In the genomic region with DNA sequence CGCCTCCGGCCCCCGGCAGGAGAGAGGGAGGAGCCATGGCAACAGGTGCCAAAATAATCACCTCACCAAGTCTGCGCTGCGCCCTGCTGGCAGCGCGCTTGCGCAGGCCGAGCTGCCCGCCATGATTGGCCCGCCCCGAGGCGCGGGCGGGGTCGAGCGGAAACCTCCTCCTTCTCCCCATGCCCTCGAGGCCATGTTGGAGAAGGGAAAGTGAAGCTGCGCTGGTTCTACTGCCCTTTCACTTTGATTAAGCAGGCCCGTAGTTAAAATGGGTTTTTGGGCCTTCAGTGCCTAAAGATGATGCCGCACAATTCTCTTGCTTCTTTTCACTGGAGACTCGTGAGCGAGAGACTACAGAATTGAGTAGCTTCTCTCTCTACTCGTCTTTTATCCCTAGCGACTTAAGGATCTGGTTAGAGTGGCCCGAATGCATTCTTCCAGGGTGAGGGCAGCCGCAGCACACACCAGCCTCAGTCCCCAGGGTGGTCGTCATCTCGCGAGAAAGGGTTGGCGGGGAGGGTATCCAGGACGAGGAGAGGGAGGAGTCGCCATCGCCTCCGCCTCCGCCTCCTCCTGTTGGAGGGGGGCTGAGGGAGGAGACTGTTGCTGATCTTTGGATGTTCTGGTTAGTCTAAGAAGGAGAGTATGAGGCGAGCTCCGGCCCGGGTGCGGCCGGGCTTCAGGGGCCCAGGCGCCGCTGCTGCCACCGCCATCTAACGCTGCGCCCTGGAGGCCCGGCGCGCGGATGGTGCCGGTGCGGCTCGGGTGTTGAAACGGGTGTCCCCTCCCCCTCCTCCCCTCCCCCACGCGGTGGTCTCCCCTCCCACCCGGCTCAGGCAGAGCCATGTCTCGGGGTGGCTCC, we compare ENCODE assay signal across 8 cellular contexts. TPM values are rescaled to one million over a fixed set of nuclear protein-coding genes. Genes with fewer than 3 reads are reported as not detected.
DNase-seq lines count a peak whose midpoint lies in the region; ATAC-seq, FAIRE-seq and TF ChIP-seq lines count a peak whose summit lies in the region.

A gene with protein sequence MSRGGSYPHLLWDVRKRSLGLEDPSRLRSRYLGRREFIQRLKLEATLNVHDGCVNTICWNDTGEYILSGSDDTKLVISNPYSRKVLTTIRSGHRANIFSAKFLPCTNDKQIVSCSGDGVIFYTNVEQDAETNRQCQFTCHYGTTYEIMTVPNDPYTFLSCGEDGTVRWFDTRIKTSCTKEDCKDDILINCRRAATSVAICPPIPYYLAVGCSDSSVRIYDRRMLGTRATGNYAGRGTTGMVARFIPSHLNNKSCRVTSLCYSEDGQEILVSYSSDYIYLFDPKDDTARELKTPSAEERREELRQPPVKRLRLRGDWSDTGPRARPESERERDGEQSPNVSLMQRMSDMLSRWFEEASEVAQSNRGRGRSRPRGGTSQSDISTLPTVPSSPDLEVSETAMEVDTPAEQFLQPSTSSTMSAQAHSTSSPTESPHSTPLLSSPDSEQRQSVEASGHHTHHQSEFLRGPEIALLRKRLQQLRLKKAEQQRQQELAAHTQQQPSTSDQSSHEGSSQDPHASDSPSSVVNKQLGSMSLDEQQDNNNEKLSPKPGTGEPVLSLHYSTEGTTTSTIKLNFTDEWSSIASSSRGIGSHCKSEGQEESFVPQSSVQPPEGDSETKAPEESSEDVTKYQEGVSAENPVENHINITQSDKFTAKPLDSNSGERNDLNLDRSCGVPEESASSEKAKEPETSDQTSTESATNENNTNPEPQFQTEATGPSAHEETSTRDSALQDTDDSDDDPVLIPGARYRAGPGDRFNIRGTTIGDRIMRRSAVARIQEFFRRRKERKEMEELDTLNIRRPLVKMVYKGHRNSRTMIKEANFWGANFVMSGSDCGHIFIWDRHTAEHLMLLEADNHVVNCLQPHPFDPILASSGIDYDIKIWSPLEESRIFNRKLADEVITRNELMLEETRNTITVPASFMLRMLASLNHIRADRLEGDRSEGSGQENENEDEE (plus strand): TSS at position 616 of the 862 bp plus-strand sequence. CDS start 229 bp downstream, at position 845.

- H2BK5ac ChIP-seq in H1 (ENCODE audit: low read depth, low read length), result peak within 1 kb of the TSS; percentile 98

- H3K27me3 Mint-ChIP-seq in memory B cell, result no peaks in the 10 kb centered on the region

- FAIRE-seq in HTR-8/SVneo (lab: Jason Lieb, UNC), result peak; percentile 97
- FAIRE-seq in H1 (lab: Jason Lieb, UNC), result peak; percentile 78

- H3K27me3 ChIP-seq in H1 (replicated peaks in 1 of 4; ENCODE audit: control insufficient read depth in 3 of 4, extremely low read depth in 1 of 4, insufficient read depth in 3 of 4, low read length in 3 of 4), result no peaks in the 10 kb centered on the region

- peak within 1 kb of the TSS; percentile 78 for H3K4ac ChIP-seq in H1 (replicated peaks; ENCODE audit: insufficient read length, low read depth, low read length)

- peaks cover 0 to 4% (median 0%) of the 10 kb centered on the region in 4 experiments; a peak in 2 of 7 replicates for H3K4me1 ChIP-seq in H1 (replicated peaks in 1 of 4; ENCODE audit: control insufficient read depth in 3 of 4, insufficient read depth in 4 of 4, low read length in 3 of 4)

- H4K20me1 ChIP-seq in H1 (replicated peaks in 1 of 2; ENCODE audit: control insufficient read depth in 1 of 2, insufficient read depth in 2 of 2, low read length in 2 of 2), result no peaks in the 10 kb centered on the region

- no peaks in the 10 kb centered on the region for H3K9me3 Mint-ChIP-seq in memory B cell

- H2AFZ ChIP-seq in H1 (ENCODE audit: low read length), result peak within 1 kb of the TSS; percentile 90

- no peak for TF ChIP-seq RAD21 in H1 (IDR thresholded peaks at IDR 0.05 in 1 of 2, conservative IDR thresholded peaks at IDR 0.05 in 1 of 2; ENCODE audit: low read depth in 2 of 2, low read length in 2 of 2)

- no peaks in the 10 kb centered on the region for H3K79me1 ChIP-seq in H1 (ENCODE audit: low read depth, low read length)

- peak within 1 kb of the TSS; percentile 90 to 95 (median 92) for H3K4me3 ChIP-seq in H1 (ENCODE audit: extremely low read depth in 1 of 4, insufficient read depth in 2 of 4, low read depth in 3 of 4, low read length in 4 of 4)

- H3K27ac ChIP-seq in H1 (ENCODE audit: low read depth, low read length), result peak within 1 kb of the TSS; percentile 93

- H3K56ac ChIP-seq in H1 (replicated peaks; ENCODE audit: insufficient read length, low read depth, low read length), result peak within 1 kb of the TSS; percentile 74

- H2BK120ac ChIP-seq in H1 (replicated peaks; ENCODE audit: low read depth, low read length), result peak within 1 kb of the TSS; percentile 61

- no peak within 1 kb of the TSS for H3K23ac ChIP-seq in H1 (ENCODE audit: insufficient read length)

- peak within 1 kb of the TSS; percentile 94 for H3K27ac Mint-ChIP-seq in memory B cell

- peak within 1 kb of the TSS; percentile 99 for H2BK12ac ChIP-seq in H1 (ENCODE audit: low read depth, low read length)

- no peaks in the 10 kb centered on the region for H3K9me3 ChIP-seq in H1 (ENCODE audit: insufficient read depth in 2 of 2, low read depth in 1 of 2, low read length in 1 of 2)

- 1% methylated on average over 43 of the region's 58 CpGs; no CpG with 5 or more reads in 1 of the 2 experiments for WGBS in H1 (ENCODE audit: extremely low coverage in 1 of 2, insufficient coverage in 1 of 2, insufficient read length in 1 of 2, insufficient replicate concordance in 2 of 2, low coverage in 1 of 2, low lambda C conversion rate in 2 of 2, missing lambda C conversion rate in 1 of 2), 2 experiments

- H3K18ac ChIP-seq in H1 (ENCODE audit: extremely low read depth, low read length), result peak within 1 kb of the TSS; percentile 92

- H2BK15ac ChIP-seq in H1 (ENCODE audit: low read length), result peak within 1 kb of the TSS; percentile 89; the same call in 1 of the 2 replicates

- peak within 1 kb of the TSS; percentile 55; the same call in 1 of the 2 replicates for H2AK5ac ChIP-seq in H1 (ENCODE audit: low read depth, low read length)

- peaks cover 0 to 53% of the 10 kb centered on the region in 2 experiments; a peak in 3 of 4 replicates for H3K79me2 ChIP-seq in H1 (ENCODE audit: control insufficient read depth in 1 of 2, insufficient read depth in 2 of 2, low read length in 2 of 2)

- H4K8ac ChIP-seq in H1 (ENCODE audit: extremely low read depth, insufficient read depth, low read length), result peak within 1 kb of the TSS; percentile 94

- peak within 1 kb of the TSS; percentile 98 for H4K5ac ChIP-seq in H1 (ENCODE audit: insufficient read length, low read depth, low read length)

- no peak within 1 kb of the TSS for H3K14ac ChIP-seq in H1 (ENCODE audit: insufficient read length)

- no peaks in the 10 kb centered on the region for H3K36me3 Mint-ChIP-seq in memory B cell

- peak within 1 kb of the TSS; percentile 75 for H4K91ac ChIP-seq in H1 (replicated peaks; ENCODE audit: insufficient read length, low read length)

- ATAC-seq in GM21367 (IDR thresholded peaks at IDR 0.05; ENCODE audit: unreplicated experiment) (peak; percentile 69), memory B cell (ENCODE audit: low read depth) (peak; percentile 73)

- TF ChIP-seq CTCF in H1 (IDR thresholded peaks at IDR 0.05; ENCODE audit: control extremely low read depth in 1 of 3, insufficient read depth in 1 of 3, low read depth in 1 of 3, low read length in 3 of 3), result no peak

- no peak within 1 kb of the TSS for H2BK20ac ChIP-seq in H1 (ENCODE audit: low read length)

- TF ChIP-seq POLR2A in H1 (IDR thresholded peaks at IDR 0.05; ENCODE audit: control extremely low read depth in 1 of 2, low read depth in 2 of 2, low read length in 2 of 2), result peak; percentile 92 to 94

- CTCF ChIA-PET in H1 (lab: Charles Lee; ENCODE audit: partially characterized antibody), result interaction anchor here (0.8 to 1.5 kb wide), 4 partner anchors 11 to 139 kb away, joined by 3 read pairs; no protein-coding TSS in a partner anchor

- H3K4me3 Mint-ChIP-seq in memory B cell, result peak within 1 kb of the TSS; percentile 95

- POLR2A ChIA-PET in H1 (lab: Charles Lee; ENCODE audit: partially characterized antibody), result interaction anchor here (0.9 to 2.9 kb wide), 24 partner anchors 9 to 716 kb away, joined by 3 to 22 read pairs (median 4); a partner anchor contains a TSS

- DNase-seq in COLO829 (ENCODE audit: low spot score), result peak; percentile 100
- DNase-seq in HTR-8/SVneo (ENCODE audit: insufficient read length, low spot score), result peak; percentile 98
- DNase-seq in NOMO-1 treated with dmso at 0.1 percent for 144 hours (lab: John Stamatoyannopoulos, UW; ENCODE audit: unreplicated experiment), result peak; percentile 98
- DNase-seq in activated CD8-positive, alpha-beta memory T cell treated with anti-CD3 and anti-CD28 coated beads for 48 hours (ENCODE audit: low read depth in 2 of 3, low spot score in 2 of 3), result peak; percentile 78 to 96 (median 79)
- peak; percentile 94 to 98 for DNase-seq in H1 (ENCODE audit: low read depth in 1 of 2, low spot score in 2 of 2)
- peak; percentile 94 to 96 for DNase-seq in memory B cell (ENCODE audit: low spot score in 2 of 2)
- peak; percentile 87 for DNase-seq in stimulated activated CD8-positive, alpha-beta memory T cell treated with anti-CD3 and anti-CD28 coated beads, Interleukin-12 subunit alpha, Interleukin-12 subunit beta, amount 100 ng/mL, for 24 hours (ENCODE audit: extremely low read depth)

- peaks cover 9% of the 10 kb centered on the region for H3K23me2 ChIP-seq in H1 (ENCODE audit: low read depth, low read length)

- H3K36me3 ChIP-seq in H1 (ENCODE audit: control insufficient read depth in 2 of 4, insufficient read depth in 4 of 4, low read length in 3 of 4), result no peaks in the 10 kb centered on the region

- H3K4me2 ChIP-seq in H1 (ENCODE audit: insufficient read depth in 1 of 2, low read depth in 2 of 2, low read length in 2 of 2), result peak within 1 kb of the TSS; percentile 88 to 95

- peaks cover 19% of the 10 kb centered on the region for H3K4me1 Mint-ChIP-seq in memory B cell

- H3K9ac ChIP-seq in H1 (replicated peaks in 1 of 4; ENCODE audit: extremely low read depth in 1 of 4, low read depth in 3 of 4, low read length in 3 of 4), result peak within 1 kb of the TSS; percentile 88 to 100 (median 94)

- TF ChIP-seq EP300 in H1 (IDR thresholded peaks at IDR 0.05; ENCODE audit: borderline replicate concordance in 1 of 2, low read depth in 2 of 2, low read length in 2 of 2), result no peak

TF ChIP-seq in H1, 55 proteins besides CTCF, POLR2A, EP300 and RAD21 (continues in another document):
- TF ChIP-seq FOSL1 (IDR thresholded peaks at IDR 0.05; ENCODE audit: insufficient read depth, low read depth, low read length), result no peak
- peak; percentile 89 for TF ChIP-seq BRCA1 (IDR thresholded peaks at IDR 0.05; ENCODE audit: low read depth, low read length)
- no peak for TF ChIP-seq TEAD4 (IDR thresholded peaks at IDR 0.05; ENCODE audit: low read depth, low read length)

RNA-seq across cellular contexts. Expression of the gene that starts here (rescaled TPM):
- total RNA-seq in H1 (2021; fragmentation: NEBNext Ultra II Directional; extraction: Animal tissue kit (Norgen Biotek cat#: 25700)), result 16.5 and 17.4 TPM in 2 replicates
- 10.0 and 12.3 TPM in 2 replicates for polyA plus RNA-seq in H1 (2011; rRNA removed)
- polyA plus RNA-seq in H1 (2011; cell fraction: cytosol; rRNA removed), result 15.3 TPM
- polyA plus RNA-seq in H1 (2011; cell fraction: nucleus; rRNA removed), result 8.2 TPM
- polyA plus RNA-seq in H1 (2012, experiment 1 of 2), result 8.4 to 13.3 TPM (median 11.4 TPM) in 4 replicates
- polyA plus RNA-seq in H1 (2012, experiment 2 of 2), result 0.98 TPM
- 9.6 TPM for polyA plus RNA-seq in H1 (2013, experiment 1 of 2)
- polyA plus RNA-seq in H1 (2013, experiment 2 of 2), result 10.4 TPM
- 45.0 and 52.8 TPM in 2 replicates for polyA minus RNA-seq in H1 (2011; rRNA and poly(A)+ RNA removed)
- polyA minus RNA-seq in H1 (2011; cell fraction: cytosol; rRNA and poly(A)+ RNA removed), result 17.0 TPM
- polyA minus RNA-seq in H1 (2011; cell fraction: nucleus; rRNA and poly(A)+ RNA removed), result 58.0 TPM

Comparison
In these comparisons a context has a peak if more than half of its experiments do, and no peak if none do; other contexts are left out.
1. Peak in every context shown above with its lines: DNase-seq, ATAC-seq, H3K4me3 ChIP-seq and H3K27ac ChIP-seq.